ENCODE assay signal across 8 cellular contexts in genomic region chr10:68901106-68901927, GRCh38. TPM values are rescaled to one million over a fixed set of nuclear protein-coding genes. Genes with fewer than 3 reads are reported as not detected.
A peak's percentile ranks its signal among the peaks of the same experiment; 100 is the strongest.
DNase-seq lines count a peak whose midpoint lies in the region; ATAC-seq, FAIRE-seq and TF ChIP-seq lines count a peak whose summit lies in the region.

Gene DDX50, plus strand, starts transcription at chr10:68901315. Its CDS starts 70 bp downstream, at chr10:68901385.

- peak; percentile 97 for ATAC-seq in HG03439 (IDR thresholded peaks at IDR 0.05; ENCODE audit: unreplicated experiment)

- intact Hi-C loops in kidney (cut with DNase I): no loop called here

- H3K27ac ChIP-seq in kidney (ENCODE audit: low read depth in 2 of 2, low read length in 2 of 2): peak within 1 kb of the TSS; percentile 100

- peak; percentile 90 for TF ChIP-seq POLR2A in GM19193 (IDR thresholded peaks at IDR 0.05; ENCODE audit: extremely low read depth, insufficient read depth, insufficient read length)

- peaks cover 3% of the 10 kb centered on the region for H3K36me3 Mint-ChIP-seq in chondrocyte (ENCODE audit: low read depth)

- no peaks in the 10 kb centered on the region for H3K36me3 ChIP-seq in kidney (ENCODE audit: control insufficient read depth in 1 of 2, insufficient read depth in 2 of 2, low read length in 2 of 2)

- H3K4me1 Mint-ChIP-seq in chondrocyte (ENCODE audit: low read depth): peaks cover 36% of the 10 kb centered on the region

- H3K4me1 ChIP-seq in kidney (ENCODE audit: control insufficient read depth in 1 of 2, insufficient read depth in 1 of 2, low read depth in 1 of 2, low read length in 2 of 2): peaks cover 6 to 14% of the 10 kb centered on the region in 2 donors

- peak; percentile 97 for FAIRE-seq in kidney (lab: Jason Lieb, UNC)

- peak within 1 kb of the TSS; percentile 95 for H3K4me3 Mint-ChIP-seq in chondrocyte (ENCODE audit: unreplicated experiment)

- H3K9me3 Mint-ChIP-seq in chondrocyte (ENCODE audit: low read depth): no peaks in the 10 kb centered on the region

- H3K4me3 ChIP-seq in kidney (ENCODE audit: low read length in 2 of 2): peak within 1 kb of the TSS; percentile 88 to 95

- DNase-seq in Ammon's horn (ENCODE audit: low spot score): peak; percentile 99
- DNase-seq in NCI-H510A treated with DMSO at 0.1 percent for 48 hours (lab: John Stamatoyannopoulos, UW): peak; percentile 99
- peak; percentile 90 to 92 for DNase-seq in activated CD4-positive, alpha-beta T cell treated with anti-CD3 and anti-CD28 coated beads for 24 hours (ENCODE audit: low read depth in 2 of 2)
- DNase-seq in chondrocyte (ENCODE audit: low spot score): peak; percentile 95
- DNase-seq in kidney: peak; percentile 99
- DNase-seq in stimulated activated CD4-positive, alpha-beta T cell treated with anti-CD3 and anti-CD28 coated beads, Interleukin-15, amount 100 ng/mL, for 48 hours (ENCODE audit: low read depth in 2 of 2): peak; percentile 95

- peak within 1 kb of the TSS; percentile 100 for H3K27ac Mint-ChIP-seq in chondrocyte (ENCODE audit: unreplicated experiment)

- no peaks in the 10 kb centered on the region for H3K9me3 ChIP-seq in kidney (ENCODE audit: control insufficient read depth in 1 of 2, low read length in 2 of 2)

- peak within 1 kb of the TSS; percentile 88 to 90 for H3K9ac ChIP-seq in kidney (ENCODE audit: low read length in 2 of 2)

- no peaks in the 10 kb centered on the region for H3K27me3 Mint-ChIP-seq in chondrocyte (ENCODE audit: low read depth)

- TF ChIP-seq CTCF in chondrocyte (IDR thresholded peaks at IDR 0.05) (peak; percentile 42), kidney (IDR thresholded peaks at IDR 0.05; ENCODE audit: borderline replicate concordance, extremely low read depth, insufficient read depth) (no peak)

RNA-seq across cellular contexts. Expression of gene DDX50, which starts in this region (rescaled TPM):
- total RNA-seq in chondrocyte (34.7 to 37.9 TPM (median 35.9 TPM) in 3 replicates), kidney (33.1 TPM)
- polyA plus RNA-seq in kidney (ENCODE audit: insufficient read depth, low read depth, low replicate concordance): 24.0 TPM

Comparison
In these comparisons a context has a peak if more than half of its experiments do, and no peak if none do; other contexts are left out.
1. Peak in every context shown above with its lines: DNase-seq, ATAC-seq, H3K4me3 ChIP-seq and H3K27ac ChIP-seq.